ENCODE assay signal across 22 cellular contexts in the genomic region with DNA sequence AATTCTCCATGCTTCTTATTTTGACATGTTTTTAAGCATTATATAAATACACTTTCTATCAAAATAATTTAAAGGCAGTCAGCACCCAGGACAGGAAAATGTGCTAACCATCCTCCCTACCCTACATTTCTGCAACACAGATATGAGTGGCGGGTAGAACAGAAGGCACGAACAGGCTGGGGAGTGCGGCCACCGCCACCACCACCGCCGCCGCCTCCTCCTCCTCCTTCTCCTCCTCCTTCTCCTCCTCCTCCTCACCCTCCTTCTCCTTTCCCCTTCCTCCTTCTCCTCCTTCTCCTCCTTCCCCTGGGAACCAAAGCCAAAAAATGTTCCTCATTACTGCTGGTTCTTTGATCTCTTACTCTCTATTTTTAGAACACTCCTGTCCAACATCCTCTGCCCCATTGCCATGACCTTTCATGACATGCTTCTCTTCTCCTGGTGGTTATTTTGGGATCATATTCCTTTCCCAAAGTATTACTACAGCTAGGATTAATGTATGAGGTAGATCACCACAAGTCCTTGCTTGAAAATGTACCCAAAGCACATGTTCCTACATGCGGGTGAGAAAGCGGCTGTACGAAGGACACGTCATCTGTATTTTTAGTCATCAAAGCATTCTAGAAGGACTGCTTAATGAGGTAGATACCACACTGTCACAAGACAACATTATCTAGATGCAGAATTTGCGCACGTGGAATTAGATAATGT. TPM values are rescaled to one million over a fixed set of nuclear protein-coding genes. Genes with fewer than 3 reads are reported as not detected.
DNase-seq lines count a peak whose midpoint lies in the region; ATAC-seq and TF ChIP-seq lines count a peak whose summit lies in the region.
"Had no signal": no experiment of that assay in that cellular context is flagged by ENCODE, and none has a peak within 500 bp of the region (broad histone marks: within the 10 kb centered on the region; RNA-seq: fewer than 3 reads in every experiment).

No MANE protein-coding gene starts in this region.

- no peak for TF ChIP-seq CTCF in right atrium auricular region (IDR thresholded peaks at IDR 0.05)
- no peak for TF ChIP-seq CTCF in natural killer cell (IDR thresholded peaks at IDR 0.05)

- H3K9me3 ChIP-seq in right atrium auricular region: peaks cover 0 to 8% of the 10 kb centered on the region in 2 donors
- H3K9me3 ChIP-seq in muscle layer of colon (ENCODE audit: low read length): no peaks in the 10 kb centered on the region
- H3K9me3 ChIP-seq: neutrophil, prostate gland had no signal

- H3K4me3 ChIP-seq in right atrium auricular region: no peak overlapping the region
- H3K4me3 ChIP-seq in muscle layer of colon (ENCODE audit: low read depth in 1 of 2, low read length in 2 of 2): no peak overlapping the region
- H3K4me3 ChIP-seq: K562, Peyer's patch, prostate gland had no signal

- H3K27ac ChIP-seq in right atrium auricular region (peak overlapping the region in 1 of 2 donors; percentile 2), epithelial cell of prostate (peak overlapping the region; percentile 57), muscle layer of colon (ENCODE audit: low read depth, low read length) (peak overlapping the region; percentile 5)
- H3K27ac ChIP-seq: neutrophil, prostate gland had no signal

- H3K36me3 Mint-ChIP-seq in natural killer cell: peaks cover 12% of the 10 kb centered on the region
- H3K36me3 Mint-ChIP-seq: CD8-positive, alpha-beta T cell; stimulated activated effector memory CD8-positive, alpha-beta T cell treated with anti-CD3 and anti-CD28 coated beads, Interleukin-12 subunit alpha, Interleukin-12 subunit beta, amount 100 ng/mL, for 72 hours had no signal

- peaks cover 8 to 13% of the 10 kb centered on the region in 2 donors for H3K27me3 Mint-ChIP-seq in natural killer cell (ENCODE audit: low read depth in 2 of 2)

- H3K9ac ChIP-seq in muscle layer of colon (ENCODE audit: low read length): no peak overlapping the region

- ATAC-seq in Right ventricle myocardium superior (ENCODE audit: poor library complexity) (peak; percentile 81), natural killer cell (no peak), GM18873 (IDR thresholded peaks at IDR 0.05; ENCODE audit: low FRiP score, unreplicated experiment) (no peak)
- ATAC-seq: activated T-helper 17 cell treated with anti-CD3 and anti-CD28 coated beads, Interleukin-2, amount 50 U/mL, for 72 hours; CD8-positive, alpha-beta T cell; K562; stimulated activated effector memory CD8-positive, alpha-beta T cell treated with anti-CD3 and anti-CD28 coated beads, Interleukin-12 subunit alpha, Interleukin-12 subunit beta, amount 100 ng/mL, for 72 hours had no signal

- H3K4me1 ChIP-seq in right atrium auricular region: peaks cover 0 to 17% of the 10 kb centered on the region in 2 donors
- H3K4me1 ChIP-seq in muscle layer of colon (ENCODE audit: insufficient read depth, low read length): peaks cover 48% of the 10 kb centered on the region
- H3K4me1 ChIP-seq: Peyer's patch, prostate gland had no signal

- no peaks in the 10 kb centered on the region for H3K27me3 ChIP-seq in right atrium auricular region
- no peaks in the 10 kb centered on the region for H3K27me3 ChIP-seq in muscle layer of colon (ENCODE audit: control insufficient read depth in 1 of 2, insufficient read depth in 2 of 2, low read length in 2 of 2)
- H3K27me3 ChIP-seq: neutrophil, Peyer's patch had no signal

- no peaks in the 10 kb centered on the region for H3K4me1 Mint-ChIP-seq in natural killer cell
- H3K4me1 Mint-ChIP-seq: activated T-helper 17 cell treated with anti-CD3 and anti-CD28 coated beads, Interleukin-2, amount 50 U/mL, for 72 hours; stimulated activated effector memory CD8-positive, alpha-beta T cell treated with anti-CD3 and anti-CD28 coated beads, Interleukin-12 subunit alpha, Interleukin-12 subunit beta, amount 100 ng/mL, for 72 hours had no signal

- no peak for DNase-seq in Right ventricle myocardium superior
- DNase-seq in right atrium auricular region (ENCODE audit: low spot score): no peak
- DNase-seq in epithelial cell of prostate (ENCODE audit: low read depth, low spot score): peak; percentile 93
- DNase-seq in natural killer cell: no peak
- no peak for DNase-seq in SK-N-DZ (ENCODE audit: low spot score)
- DNase-seq in NCI-H748 (lab: John Stamatoyannopoulos, UW; ENCODE audit: unreplicated experiment): no peak
- DNase-seq: AML-193; CD8-positive, alpha-beta T cell; DMS 273 treated with DMSO at 0.1 percent for 48 hours; effector CD4-positive, alpha-beta T cell; NCI-H1436 treated with DMSO at 0.1 percent for 48 hours; NCI-H510A; Peyer's patch; stimulated activated CD4-positive, alpha-beta T cell treated with anti-CD3 and anti-CD28 coated beads, Interleukin-2, amount 100 ng/mL, for 48 hours had no signal

- H3K36me3 ChIP-seq in right atrium auricular region: no peaks in the 10 kb centered on the region
- H3K36me3 ChIP-seq in muscle layer of colon (ENCODE audit: insufficient read depth, low read length): no peaks in the 10 kb centered on the region
- H3K36me3 ChIP-seq: neutrophil, Peyer's patch, prostate gland had no signal

- H3K9me3 Mint-ChIP-seq in natural killer cell: peaks cover 9% of the 10 kb centered on the region in 2 donors

- H3K4me3 Mint-ChIP-seq in natural killer cell: no peak overlapping the region
- H3K4me3 Mint-ChIP-seq: activated naive CD8-positive, alpha-beta T cell; activated T-helper 17 cell treated with anti-CD3 and anti-CD28 coated beads, Interleukin-2, amount 50 U/mL, for 72 hours; CD8-positive, alpha-beta T cell; stimulated activated effector memory CD8-positive, alpha-beta T cell treated with anti-CD3 and anti-CD28 coated beads, Interleukin-12 subunit alpha, Interleukin-12 subunit beta, amount 100 ng/mL, for 72 hours had no signal

- intact Hi-C loops in Right ventricle myocardium superior (cut with DNase I): no loop called here
- intact Hi-C loops in natural killer cell (cut with micrococcal nuclease): no loop called here

- H3K27ac Mint-ChIP-seq in natural killer cell: no peak overlapping the region
- H3K27ac Mint-ChIP-seq: activated naive CD8-positive, alpha-beta T cell; activated T-helper 17 cell treated with anti-CD3 and anti-CD28 coated beads, Interleukin-2, amount 50 U/mL, for 72 hours; CD8-positive, alpha-beta T cell; stimulated activated effector memory CD8-positive, alpha-beta T cell treated with anti-CD3 and anti-CD28 coated beads, Interleukin-12 subunit alpha, Interleukin-12 subunit beta, amount 100 ng/mL, for 72 hours had no signal

RNA-seq across cellular contexts. Expression of gene CCN1, which starts 24.5 kb away (rescaled TPM):
- total RNA-seq in Right ventricle myocardium superior: 29.4 TPM
- 100 to 1,000 TPM in 1 of 2 donors, 10 to 100 TPM in 1; 41.8 to 156 TPM for total RNA-seq in right atrium auricular region
- not detected for total RNA-seq in natural killer cell
- 0.12 and 0.13 TPM in 2 replicates for polyA plus RNA-seq in SK-N-DZ (2014; cell fraction: cytosol; rRNA removed)
- 0.08 and 1.3 TPM in 2 replicates for polyA plus RNA-seq in SK-N-DZ (2014; cell fraction: nucleus; rRNA removed)
- total RNA-seq: activated T-helper 17 cell treated with anti-CD3 and anti-CD28 coated beads, Interleukin-2, amount 50 U/mL, for 72 hours; CD8-positive, alpha-beta T cell had no signal

Comparison
In these comparisons a context has a peak if more than half of its experiments do, and no peak if none do; other contexts are left out.
1. RNA of gene CCN1, which starts 24.5 kb away (total RNA-seq): 41.8 to 156 TPM in right atrium auricular region and 29.4 TPM in Right ventricle myocardium superior (single experiment); not detected in natural killer cell; every median in the first group is over 10 times any median in the second.